8 cellular contexts compared by ENCODE assay signal in genomic region chr13:39942901-39943273, GRCh38.
DNase-seq lines count a peak whose midpoint lies in the region; ATAC-seq and TF ChIP-seq lines count a peak whose summit lies in the region.

No MANE protein-coding gene starts in this region.

- no peak overlapping the region for H3K23ac ChIP-seq in IMR-90 (ENCODE audit: low read depth, low read length)

- H2BK20ac ChIP-seq in IMR-90 (ENCODE audit: low read depth, low read length): no peak overlapping the region

- no peak overlapping the region for H4K91ac ChIP-seq in IMR-90 (ENCODE audit: insufficient read depth, low read depth, low read length)

- DNase-seq in G401 (ENCODE audit: low spot score) (peak; percentile 27), IMR-90 (peak; percentile 57), SJCRH30 (peak; percentile 76 to 90), globus pallidus (ENCODE audit: low spot score) (peak; percentile 55), posterior vena cava (ENCODE audit: low spot score) (peak; percentile 86), ureter (ENCODE audit: low spot score) (peak; percentile 74)
- DNase-seq in activated effector memory CD4-positive, alpha-beta T cell treated with anti-CD3 and anti-CD28 coated beads, Interleukin-2, amount 50 U/mL, for 16 hours: peak; percentile 90

- H3K27ac ChIP-seq in IMR-90 (ENCODE audit: insufficient read depth, low read length) (no peak overlapping the region), SJCRH30 (no peak overlapping the region)

- H3K9me3 ChIP-seq in IMR-90 (ENCODE audit: control insufficient read depth, insufficient read depth, low read length): no peaks in the 10 kb centered on the region
- 0 out of 2 replicates have a peak, but pooled peaks cover 5% of the 10 kb centered on the region for H3K9me3 ChIP-seq in SJCRH30 (replicated peaks)

- no peak for TF ChIP-seq POLR2A in IMR-90 (IDR thresholded peaks at IDR 0.05; ENCODE audit: low read depth, low read length)

- H3K56ac ChIP-seq in IMR-90 (ENCODE audit: extremely low read depth, insufficient read depth, low read length): no peak overlapping the region

- no peak overlapping the region for H2BK15ac ChIP-seq in IMR-90 (ENCODE audit: low read depth, low read length)

- H4K20me1 ChIP-seq in IMR-90 (ENCODE audit: insufficient read depth, low read length): no peaks in the 10 kb centered on the region

- no peak overlapping the region for H3K4ac ChIP-seq in IMR-90 (ENCODE audit: low read depth, low read length)

- no peak overlapping the region for H2BK5ac ChIP-seq in IMR-90 (ENCODE audit: low read depth, low read length, poor library complexity, severe bottlenecking)

- no peak overlapping the region for H4K8ac ChIP-seq in IMR-90 (ENCODE audit: low read depth in 2 of 2, low read length in 2 of 2)

- peak; percentile 65 for TF ChIP-seq RAD21 in IMR-90 (IDR thresholded peaks at IDR 0.05; ENCODE audit: low read length)

- intact Hi-C loops in IMR-90 (cut with micrococcal nuclease): loop anchor here (1.0 to 10.0 kb wide), 3 partner anchors 168 to 739 kb away; no protein-coding TSS in a partner anchor
- intact Hi-C loops in posterior vena cava (cut with DNase I): loop anchor here (10.0 kb wide), 1 partner anchor 742 kb away; no protein-coding TSS in a partner anchor

- H3K9me1 ChIP-seq in IMR-90 (ENCODE audit: insufficient read depth, low read length): no peaks in the 10 kb centered on the region

- CTCF ChIA-PET in IMR-90 (lab: Yijun Ruan, JAX): interaction anchor here (0.6 to 1.8 kb wide), 10 partner anchors 9 to 742 kb away, joined by 3 to 6 read pairs (median 4); no protein-coding TSS in a partner anchor

- H3K36me3 ChIP-seq in IMR-90 (ENCODE audit: control insufficient read depth, insufficient read depth, low read length) (no peaks in the 10 kb centered on the region), SJCRH30 (no peaks in the 10 kb centered on the region)

- peak; percentile 87 for ATAC-seq in GM21717 (IDR thresholded peaks at IDR 0.05; ENCODE audit: unreplicated experiment)
- peak; percentile 99 for ATAC-seq in IMR-90 (ENCODE audit: low read depth)

- peak; percentile 99 for TF ChIP-seq CTCF in IMR-90 (conservative IDR thresholded peaks at IDR 0.05; ENCODE audit: low read depth, low read length)

- H3K4me3 ChIP-seq in IMR-90 (ENCODE audit: insufficient read depth, low read depth, low read length) (no peak overlapping the region), SJCRH30 (no peak overlapping the region)

- H3K4me1 ChIP-seq in IMR-90 (ENCODE audit: control insufficient read depth, insufficient read depth, low read length) (no peaks in the 10 kb centered on the region), SJCRH30 (peaks cover 10% of the 10 kb centered on the region; the same call in 1 of the 2 replicates)

- no peak overlapping the region for H3K18ac ChIP-seq in IMR-90 (ENCODE audit: low read depth, low read length)

- whole genome bisulfite sequencing in IMR-90 (ENCODE audit: extremely low coverage in 2 of 2, insufficient read length in 1 of 2), 2 experiments: no CpG with 5 or more reads among the region's 8 CpGs

- H2AFZ ChIP-seq in IMR-90 (replicated peaks; ENCODE audit: low read length, poor library complexity): peak overlapping the region; percentile 76

- dilution Hi-C loops in IMR-90 (cut with HindIII; ENCODE audit: low sequenced_read_pairs, unreplicated experiment): no loop called here

- H3K9ac ChIP-seq in IMR-90 (ENCODE audit: low read depth, low read length): no peak overlapping the region

- H2BK120ac ChIP-seq in IMR-90 (ENCODE audit: low read depth, low read length): no peak overlapping the region

- no peaks in the 10 kb centered on the region for H3K79me1 ChIP-seq in IMR-90 (ENCODE audit: low read depth in 1 of 2, low read length in 2 of 2)

- no TSS peak for BruUV-seq in IMR-90 (replicated peaks; lab: Mats Ljungman, UMichigan)

- H3K14ac ChIP-seq in IMR-90 (replicated peaks; ENCODE audit: low read depth, low read length): no peak overlapping the region

- in situ Hi-C loops in G401 (cut with HindIII; ENCODE audit: low sequenced_read_pairs): no loop called here
- in situ Hi-C loops in IMR-90 (cut with MboI; ENCODE audit: low sequenced_read_pairs): loop anchor here (10.0 kb wide), 1 partner anchor 742 kb away; no protein-coding TSS in a partner anchor

- no peak overlapping the region for H2AK5ac ChIP-seq in IMR-90 (ENCODE audit: low read depth, low read length)

- peak overlapping the region; percentile 68 for H2AK9ac ChIP-seq in IMR-90 (replicated peaks; ENCODE audit: low read depth, low read length, poor library complexity)

- POLR2A ChIA-PET in IMR-90 (lab: Charles Lee; ENCODE audit: unreplicated experiment): no interaction called here

- H3K27me3 ChIP-seq in IMR-90 (ENCODE audit: control insufficient read depth, insufficient read depth, low read length) (no peaks in the 10 kb centered on the region), SJCRH30 (no peaks in the 10 kb centered on the region)

- no peak overlapping the region for H4K5ac ChIP-seq in IMR-90 (ENCODE audit: low read depth, low read length)

- H3K4me2 ChIP-seq in IMR-90 (ENCODE audit: low read depth, low read length): no peak overlapping the region

TF ChIP-seq in IMR-90, 13 proteins besides CTCF, POLR2A, EP300 and RAD21:
- TF ChIP-seq SMC3 (IDR thresholded peaks at IDR 0.05; ENCODE audit: low read depth, low read length) (peak; percentile 83), CHD1 (IDR thresholded peaks at IDR 0.05; ENCODE audit: low read depth, low read length) (no peak), BHLHE40 (IDR thresholded peaks at IDR 0.05; ENCODE audit: low read depth, low read length) (no peak), ELK1 (IDR thresholded peaks at IDR 0.05; ENCODE audit: borderline replicate concordance, low read depth, low read length) (no peak)

Comparison
In these comparisons a context has a peak if more than half of its experiments do, and no peak if none do; other contexts are left out.
1. DNase-seq: peak in every context shown above with its lines; median percentile 90 in activated effector memory CD4-positive, alpha-beta T cell treated with anti-CD3 and anti-CD28 coated beads, Interleukin-2, amount 50 U/mL, for 16 hours; 86 in posterior vena cava; 83 in SJCRH30; 74 in ureter; 57 in IMR-90; 55 in globus pallidus; 27 in G401.